ENCODE assay signal across 18 cellular contexts in the genomic region with DNA sequence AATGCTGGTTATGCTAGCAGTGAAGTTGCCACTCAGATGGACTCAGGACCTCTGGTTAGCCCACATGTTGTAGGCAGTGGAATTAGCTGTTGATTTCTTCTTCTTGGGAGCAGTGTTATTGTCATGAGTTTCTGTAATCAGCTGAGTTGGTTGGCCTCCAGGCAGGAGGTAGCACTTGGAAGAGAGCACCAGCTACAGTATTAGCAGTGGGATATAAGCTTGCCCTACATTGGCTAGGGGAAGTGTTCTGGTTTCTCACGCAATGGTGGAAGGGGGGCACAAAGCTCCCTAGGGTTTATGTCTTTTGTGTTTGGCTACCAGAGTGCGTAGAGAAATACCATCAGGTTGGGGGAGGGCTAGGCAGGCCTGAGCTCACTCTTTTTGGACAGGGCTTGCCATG. TPM values are rescaled to one million over a fixed set of nuclear protein-coding genes. Genes with fewer than 3 reads are reported as not detected.
DNase-seq lines count a peak whose midpoint lies in the region; ATAC-seq and TF ChIP-seq lines count a peak whose summit lies in the region.
"Had no signal": no experiment of that assay in that cellular context is flagged by ENCODE, and none has a peak within 500 bp of the region (broad histone marks: within the 10 kb centered on the region; RNA-seq: fewer than 3 reads in every experiment).

No MANE protein-coding gene starts in this region.

- H2BK5ac ChIP-seq in neuronal stem cell (ENCODE audit: low read length): no peak overlapping the region

- no peaks in the 10 kb centered on the region for H3K9me3 ChIP-seq in SK-N-MC (ENCODE audit: low read depth, low read length)
- no peaks in the 10 kb centered on the region for H3K9me3 ChIP-seq in heart right ventricle
- H3K9me3 ChIP-seq in neuronal stem cell (replicated peaks in 1 of 2; ENCODE audit: control insufficient read depth in 2 of 2, insufficient read depth in 1 of 2, low read depth in 1 of 2, low read length in 2 of 2): peaks cover 0 to 13% of the 10 kb centered on the region in 2 donors
- H3K9me3 ChIP-seq: BE2C had no signal

- H3K36me3 ChIP-seq in SK-N-MC (ENCODE audit: insufficient read depth, low read length) (no peaks in the 10 kb centered on the region), heart right ventricle (no peaks in the 10 kb centered on the region), neuronal stem cell (replicated peaks in 1 of 2; ENCODE audit: control insufficient read depth in 2 of 2, insufficient read depth in 2 of 2, low read length in 2 of 2) (no peaks in the 10 kb centered on the region)
- H3K36me3 ChIP-seq: BE2C had no signal

- TF ChIP-seq CTCF in heart right ventricle (IDR thresholded peaks at IDR 0.05): no peak

- H3K27me3 ChIP-seq in heart right ventricle (no peaks in the 10 kb centered on the region), neuronal stem cell (ENCODE audit: control insufficient read depth in 3 of 3, insufficient read depth in 3 of 3, low read depth in 1 of 3, low read length in 3 of 3) (no peaks in the 10 kb centered on the region)
- H3K27me3 ChIP-seq: BE2C had no signal

- no peak overlapping the region for H2BK120ac ChIP-seq in neuronal stem cell (ENCODE audit: low read depth, low read length)

- WGBS in heart right ventricle, 2 donors: 67 to 76% methylated on average over 2 of the region's 2 CpGs
- WGBS in neuronal stem cell (ENCODE audit: extremely low coverage in 2 of 2, insufficient read length in 2 of 2, insufficient replicate concordance in 1 of 2), 2 donors: no CpG with 5 or more reads among the region's 2 CpGs

- no peak overlapping the region for H2AK5ac ChIP-seq in neuronal stem cell (ENCODE audit: low read depth, low read length)

- no peaks in the 10 kb centered on the region for H3K79me1 ChIP-seq in neuronal stem cell (ENCODE audit: low read depth, low read length)

- DNase-seq in Right ventricle myocardium superior (no peak), cardiac septum (ENCODE audit: low spot score) (no peak), SK-N-MC (ENCODE audit: low read depth, low spot score) (no peak), heart right ventricle (no peak), neuronal stem cell (ENCODE audit: low spot score) (no peak), SW 1271 (lab: John Stamatoyannopoulos, UW) (no peak), HCEC 1CT (no peak)
- no peak for DNase-seq in stimulated activated CD4-positive, alpha-beta T cell treated with anti-CD3 and anti-CD28 coated beads, Interleukin-4, amount 100 ng/mL, for 1 hour
- DNase-seq: BE2C; CD8-positive, alpha-beta T cell; DMS153; DMS79 treated with DMSO at 0.1 percent for 48 hours; EL; H7 had no signal

- H4K91ac ChIP-seq in neuronal stem cell (ENCODE audit: low read depth, low read length, poor library complexity): no peak overlapping the region

- intact Hi-C loops in Right ventricle myocardium superior (cut with DNase I) (no loop called here), cardiac septum (cut with DNase I) (loop anchor here (5.0 kb wide), 1 partner anchor 80 kb away; the partner anchor contains the start of gene ELMOD2), heart right ventricle (cut with DNase I) (loop anchor here in 4 of 10 donors (5.0 to 10.0 kb wide), 4 partner anchors 78 to 242 kb away; partner anchors contain the start of gene ELMOD2 (in 2 of the 4))

- H2BK12ac ChIP-seq in neuronal stem cell (ENCODE audit: low read length): no peak overlapping the region

- no peak overlapping the region for H3K14ac ChIP-seq in neuronal stem cell (ENCODE audit: low read length)

- no peak overlapping the region for H3K18ac ChIP-seq in neuronal stem cell (ENCODE audit: low read length)

- H3K9ac ChIP-seq in SK-N-MC (ENCODE audit: insufficient read length) (no peak overlapping the region), neuronal stem cell (ENCODE audit: low read depth, low read length, poor library complexity) (no peak overlapping the region)

- H3K23ac ChIP-seq in neuronal stem cell (ENCODE audit: low read depth, low read length, poor library complexity): no peak overlapping the region

- no peak overlapping the region for H3K4me2 ChIP-seq in neuronal stem cell (ENCODE audit: insufficient read depth, low read length, poor library complexity, severe bottlenecking)
- H3K4me2 ChIP-seq: GM23338 had no signal

- no peak overlapping the region for H4K8ac ChIP-seq in neuronal stem cell (ENCODE audit: low read depth, low read length)

- 0 out of 2 replicates have a peak overlapping the region, but pooled peaks have one; percentile 18 for H3K4me3 ChIP-seq in SK-N-MC
- no peak overlapping the region for H3K4me3 ChIP-seq in heart right ventricle
- H3K4me3 ChIP-seq in neuronal stem cell (ENCODE audit: low read length in 2 of 2): no peak overlapping the region
- H3K4me3 ChIP-seq: GM23338 had no signal

- H3K4me1 ChIP-seq in heart right ventricle (peaks cover 4 to 29% (median 13%) of the 10 kb centered on the region in 9 donors), neuronal stem cell (ENCODE audit: control insufficient read depth in 2 of 2, insufficient read depth in 1 of 2, low read depth in 1 of 2, low read length in 2 of 2) (peaks cover 13 to 14% of the 10 kb centered on the region in 2 donors)
- H3K4me1 ChIP-seq: BE2C had no signal

- no peak overlapping the region for H3K4ac ChIP-seq in neuronal stem cell (ENCODE audit: low read length)

- H3K27ac ChIP-seq in SK-N-MC (no peak overlapping the region), heart right ventricle (peak overlapping the region in 8 of 10 donors; percentile 18 to 80 (median 62)), neuronal stem cell (replicated peaks; ENCODE audit: low read length) (no peak overlapping the region)

- peak overlapping the region; percentile 83 for H2AFZ ChIP-seq in neuronal stem cell (ENCODE audit: low read length)
- H2AFZ ChIP-seq: GM23338 had no signal

- ATAC-seq in Right ventricle myocardium superior (ENCODE audit: poor library complexity) (peak; percentile 69), heart right ventricle (peak; percentile 21 to 75 (median 42))
- ATAC-seq: CD8-positive, alpha-beta T cell; GM23338; HepG2 had no signal

- no peak overlapping the region for H2BK15ac ChIP-seq in neuronal stem cell (ENCODE audit: low read length)

RNA-seq across cellular contexts. Expression of gene UCP1, which starts 34.0 kb away (rescaled TPM):
- total RNA-seq in Right ventricle myocardium superior (not detected), cardiac septum (not detected), heart right ventricle (1 to 10 TPM in 1 of 10 donors, under 1 TPM in 2, not detected in 7; 0.20 to 4.3 (median 0.30) TPM)
- under 1 TPM; 0.22 to 0.66 TPM for polyA plus RNA-seq in heart right ventricle
- polyA plus RNA-seq in neuronal stem cell (2013, experiment 1 of 2): 0.13 TPM
- 0.07 TPM for polyA plus RNA-seq in neuronal stem cell (2013, experiment 2 of 2)
- total RNA-seq: CD8-positive, alpha-beta T cell had no signal
- polyA plus RNA-seq: AG04450, CD14-positive monocyte, GM23338 had no signal

Comparison
In these comparisons a context has a peak if more than half of its experiments do, and no peak if none do; other contexts are left out.
1. H3K27ac ChIP-seq: peak in heart right ventricle (8 of 10); none in SK-N-MC (single experiment) and neuronal stem cell (single experiment).